Comparison of ENCODE assay signal across 9 cellular contexts in the genomic region with DNA sequence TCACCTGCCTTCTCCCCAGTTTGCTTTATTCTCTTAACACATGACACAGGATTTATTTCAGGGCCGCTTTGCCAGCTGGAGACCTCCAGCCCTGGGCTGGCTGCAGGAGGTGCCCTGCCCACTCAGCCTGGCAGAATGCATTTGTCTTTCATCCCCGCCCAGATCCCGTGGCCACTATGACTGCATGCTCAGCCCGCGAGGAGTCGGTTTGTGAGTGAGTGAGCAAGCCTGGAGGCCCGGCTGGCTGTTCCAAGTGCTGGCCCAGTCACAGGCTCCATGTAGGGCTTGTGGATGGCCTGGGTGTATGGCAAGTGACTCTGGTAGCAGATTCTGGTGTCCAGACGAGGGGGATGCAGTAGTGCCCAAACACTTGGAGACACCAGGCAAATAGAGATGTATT. TPM values are rescaled to one million over a fixed set of nuclear protein-coding genes. Genes with fewer than 3 reads are reported as not detected.
DNase-seq lines count a peak whose midpoint lies in the region; ATAC-seq lines count a peak whose summit lies in the region.
"Had no signal": no experiment of that assay in that cellular context is flagged by ENCODE, and none has a peak within 500 bp of the region (broad histone marks: within the 10 kb centered on the region; RNA-seq: fewer than 3 reads in every experiment).

No MANE protein-coding gene starts in this region.

- DNase-seq in activated CD4-positive, alpha-beta T cell treated with anti-CD3 and anti-CD28 coated beads for 36 hours, result no peak
- no peak for DNase-seq in activated CD4-positive, alpha-beta T cell treated with anti-CD3 and anti-CD28 coated beads for 1 hour
- DNase-seq in M059J (ENCODE audit: low read depth) (peak; percentile 14), cerebellar cortex (ENCODE audit: low spot score) (peak; percentile 48), occipital lobe (lab: John Stamatoyannopoulos, UW) (peak; percentile 2), dermis blood vessel endothelial cell (no peak)
- DNase-seq: NCI-H1417 had no signal

- H3K9me3 Mint-ChIP-seq in activated CD4-positive, alpha-beta T cell treated with anti-CD3 and anti-CD28 coated beads for 36 hours (ENCODE audit: low read depth), result peaks cover 3% of the 10 kb centered on the region

- ATAC-seq in activated CD4-positive, alpha-beta T cell treated with anti-CD3 and anti-CD28 coated beads for 36 hours, result no peak
- ATAC-seq in HG02763 (IDR thresholded peaks at IDR 0.05; ENCODE audit: unreplicated experiment), result no peak
- ATAC-seq in HG03460 (IDR thresholded peaks at IDR 0.05; ENCODE audit: unreplicated experiment), result no peak

- CTCF ChIA-PET in activated CD4-positive, alpha-beta T cell treated with anti-CD3 and anti-CD28 coated beads for 36 hours (lab: Charles Lee), result interaction anchor here (0.6 to 8.5 kb wide), 7 partner anchors 15 to 1970 kb away, joined by 3 to 53 read pairs (median 5); no protein-coding TSS in a partner anchor

- H3K27me3 Mint-ChIP-seq in activated CD4-positive, alpha-beta T cell treated with anti-CD3 and anti-CD28 coated beads for 36 hours, result no peaks in the 10 kb centered on the region

- H3K4me3 Mint-ChIP-seq in activated CD4-positive, alpha-beta T cell treated with anti-CD3 and anti-CD28 coated beads for 36 hours, result peak overlapping the region; percentile 94

- peak overlapping the region; percentile 96 for H3K27ac Mint-ChIP-seq in activated CD4-positive, alpha-beta T cell treated with anti-CD3 and anti-CD28 coated beads for 36 hours

- peaks cover 53% of the 10 kb centered on the region for H3K36me3 Mint-ChIP-seq in activated CD4-positive, alpha-beta T cell treated with anti-CD3 and anti-CD28 coated beads for 36 hours (ENCODE audit: low read depth)

- POLR2A ChIA-PET in activated CD4-positive, alpha-beta T cell treated with anti-CD3 and anti-CD28 coated beads for 36 hours (lab: Charles Lee), result interaction anchor here (0.9 kb wide), 1 partner anchor 310 kb away, joined by 3 read pairs; no protein-coding TSS in a partner anchor

- intact Hi-C loops in activated CD4-positive, alpha-beta T cell treated with anti-CD3 and anti-CD28 coated beads for 36 hours (cut with DNase I, micrococcal nuclease), result loop anchor here (5.0 to 10.0 kb wide), 7 partner anchors 105 to 1950 kb away; a partner anchor contains a TSS

- peaks cover 59% of the 10 kb centered on the region for H3K4me1 Mint-ChIP-seq in activated CD4-positive, alpha-beta T cell treated with anti-CD3 and anti-CD28 coated beads for 36 hours

RNA-seq across cellular contexts. Expression of a gene that starts 2.1 kb away (rescaled TPM):
- total RNA-seq in activated CD4-positive, alpha-beta T cell treated with anti-CD3 and anti-CD28 coated beads for 36 hours, result 100 to 1,000 TPM; 101 to 108 TPM
- total RNA-seq in M059J (2014; rRNA removed; shearing (Covaris generic)), result 28.0 and 34.8 TPM in 2 replicates
- 23.7 TPM for total RNA-seq in occipital lobe
- 21.3 and 30.4 TPM in 2 replicates for total RNA-seq in dermis blood vessel endothelial cell

RNA-seq across cellular contexts. Expression of a gene that starts 3.3 kb away (rescaled TPM):
- total RNA-seq in activated CD4-positive, alpha-beta T cell treated with anti-CD3 and anti-CD28 coated beads for 36 hours, result 1 to 10 TPM; 4.8 to 6.3 TPM
- total RNA-seq in M059J (2014; rRNA removed; shearing (Covaris generic)), result 11.9 and 27.0 TPM in 2 replicates
- 3.7 TPM for total RNA-seq in occipital lobe
- 6.1 and 6.2 TPM in 2 replicates for total RNA-seq in dermis blood vessel endothelial cell

Comparison
In these comparisons a context has a peak if more than half of its experiments do, and no peak if none do; other contexts are left out.
1. DNase-seq: peak in M059J (single experiment), cerebellar cortex (single experiment) and occipital lobe (single experiment); none in activated CD4-positive, alpha-beta T cell treated with anti-CD3 and anti-CD28 coated beads for 36 hours (single experiment), activated CD4-positive, alpha-beta T cell treated with anti-CD3 and anti-CD28 coated beads for 1 hour (single experiment) and dermis blood vessel endothelial cell (single experiment).